Comparison of ENCODE assay signal across 14 cellular contexts in genomic region chr2:126973745-126974144, GRCh38.
DNase-seq lines count a peak whose midpoint lies in the region; ATAC-seq and TF ChIP-seq lines count a peak whose summit lies in the region.
"Had no signal": no experiment of that assay in that cellular context is flagged by ENCODE, and none has a peak within 500 bp of the region (broad histone marks: within the 10 kb centered on the region; RNA-seq: fewer than 3 reads in every experiment).

No MANE protein-coding gene starts in this region.

- no peak overlapping the region for H3K4me3 ChIP-seq in IMR-90 (ENCODE audit: insufficient read depth, low read depth, low read length)

- H3K4ac ChIP-seq in IMR-90 (ENCODE audit: low read depth, low read length) = no peak overlapping the region

- no peak overlapping the region for H3K27ac ChIP-seq in IMR-90 (ENCODE audit: insufficient read depth, low read length)
- H3K27ac ChIP-seq: C4-2B had no signal

- dilution Hi-C loops in IMR-90 (cut with HindIII; ENCODE audit: low sequenced_read_pairs, unreplicated experiment) = no loop called here

- H3K9me3 ChIP-seq in IMR-90 (ENCODE audit: control insufficient read depth, insufficient read depth, low read length) = no peaks in the 10 kb centered on the region
- H3K9me3 ChIP-seq: Caco-2 had no signal

- no peak for TF ChIP-seq RAD21 in IMR-90 (IDR thresholded peaks at IDR 0.05; ENCODE audit: low read length)

- DNase-seq in IMR-90 = no peak
- peak; percentile 70 for DNase-seq in kidney tubule cell (ENCODE audit: low spot score)
- peak; percentile 48 for DNase-seq in posterior vena cava (ENCODE audit: low spot score)
- no peak for DNase-seq in GOT3 (lab: John Stamatoyannopoulos, UW)
- DNase-seq: Caco-2; CD4-positive, CD25-positive, alpha-beta regulatory T cell; CD8-positive, alpha-beta T cell; DMS153; DND-41; H7; HCEC 1CT had no signal

- H4K8ac ChIP-seq in IMR-90 (ENCODE audit: low read depth in 2 of 2, low read length in 2 of 2) = no peak overlapping the region

- in situ Hi-C loops in IMR-90 (cut with MboI; ENCODE audit: low sequenced_read_pairs) = no loop called here

- no peak overlapping the region for H2AK9ac ChIP-seq in IMR-90 (replicated peaks; ENCODE audit: low read depth, low read length, poor library complexity)

- no peak overlapping the region for H3K9ac ChIP-seq in IMR-90 (ENCODE audit: low read depth, low read length)

- H3K4me1 ChIP-seq in IMR-90 (ENCODE audit: control insufficient read depth, insufficient read depth, low read length) = no peaks in the 10 kb centered on the region

- H3K9me1 ChIP-seq in IMR-90 (ENCODE audit: insufficient read depth, low read length) = no peaks in the 10 kb centered on the region

- POLR2A ChIA-PET in IMR-90 (lab: Charles Lee; ENCODE audit: unreplicated experiment) = no interaction called here

- H2AFZ ChIP-seq in IMR-90 (replicated peaks; ENCODE audit: low read length, poor library complexity) = peak overlapping the region; percentile 43

- H3K56ac ChIP-seq in IMR-90 (ENCODE audit: extremely low read depth, insufficient read depth, low read length) = no peak overlapping the region

- H2BK5ac ChIP-seq in IMR-90 (ENCODE audit: low read depth, low read length, poor library complexity, severe bottlenecking) = no peak overlapping the region

- peaks cover 48% of the 10 kb centered on the region for H3K27me3 ChIP-seq in IMR-90 (ENCODE audit: control insufficient read depth, insufficient read depth, low read length)

- no peak overlapping the region for H3K14ac ChIP-seq in IMR-90 (replicated peaks; ENCODE audit: low read depth, low read length)

- no CpG with 5 or more reads among the region's 2 CpGs for WGBS in IMR-90 (ENCODE audit: extremely low coverage in 2 of 2, insufficient read length in 1 of 2), 2 experiments

- no peak overlapping the region for H2AK5ac ChIP-seq in IMR-90 (ENCODE audit: low read depth, low read length)

- no peak overlapping the region for H4K91ac ChIP-seq in IMR-90 (ENCODE audit: insufficient read depth, low read depth, low read length)

- BruUV-seq in IMR-90 (replicated peaks; lab: Mats Ljungman, UMichigan) = no TSS peak

- intact Hi-C loops in IMR-90 (cut with micrococcal nuclease) = no loop called here
- intact Hi-C loops in posterior vena cava (cut with DNase I) = no loop called here

- TF ChIP-seq POLR2A in IMR-90 (IDR thresholded peaks at IDR 0.05; ENCODE audit: low read depth, low read length) = no peak

- H3K23ac ChIP-seq in IMR-90 (ENCODE audit: low read depth, low read length) = no peak overlapping the region

- no peaks in the 10 kb centered on the region for H4K20me1 ChIP-seq in IMR-90 (ENCODE audit: insufficient read depth, low read length)

- CTCF ChIA-PET in IMR-90 (lab: Yijun Ruan, JAX) = no interaction called here

- no peak overlapping the region for H4K5ac ChIP-seq in IMR-90 (ENCODE audit: low read depth, low read length)

- no peak overlapping the region for H2BK120ac ChIP-seq in IMR-90 (ENCODE audit: low read depth, low read length)

- no peak overlapping the region for H3K18ac ChIP-seq in IMR-90 (ENCODE audit: low read depth, low read length)

- no peak overlapping the region for H2BK20ac ChIP-seq in IMR-90 (ENCODE audit: low read depth, low read length)

- no peak overlapping the region for H2BK15ac ChIP-seq in IMR-90 (ENCODE audit: low read depth, low read length)

- H3K79me1 ChIP-seq in IMR-90 (ENCODE audit: low read depth in 1 of 2, low read length in 2 of 2) = no peaks in the 10 kb centered on the region

- no peak overlapping the region for H3K4me2 ChIP-seq in IMR-90 (ENCODE audit: low read depth, low read length)

- no peak for TF ChIP-seq CTCF in IMR-90 (conservative IDR thresholded peaks at IDR 0.05; ENCODE audit: low read depth, low read length)

- H3K36me3 ChIP-seq in IMR-90 (ENCODE audit: control insufficient read depth, insufficient read depth, low read length) = no peaks in the 10 kb centered on the region

- ATAC-seq in IMR-90 (ENCODE audit: low read depth) = no peak
- no peak for ATAC-seq in HG03457 (IDR thresholded peaks at IDR 0.05; ENCODE audit: unreplicated experiment)
- no peak for ATAC-seq in HG03095 (IDR thresholded peaks at IDR 0.05; ENCODE audit: unreplicated experiment)
- ATAC-seq: CD8-positive, alpha-beta T cell had no signal

TF ChIP-seq in IMR-90, 13 proteins besides CTCF, POLR2A, EP300 and RAD21:
- TF ChIP-seq ELK1 (IDR thresholded peaks at IDR 0.05; ENCODE audit: borderline replicate concordance, low read depth, low read length) (no peak), MXI1 (IDR thresholded peaks at IDR 0.05; ENCODE audit: borderline replicate concordance, low read depth, low read length) (no peak), RFX5 (IDR thresholded peaks at IDR 0.05; ENCODE audit: low read depth, low read length) (no peak), MAZ (IDR thresholded peaks at IDR 0.05; ENCODE audit: borderline replicate concordance, low read depth, low read length) (no peak), SMC3 (IDR thresholded peaks at IDR 0.05; ENCODE audit: low read depth, low read length) (no peak), CHD1 (IDR thresholded peaks at IDR 0.05; ENCODE audit: low read depth, low read length) (no peak), RCOR1 (IDR thresholded peaks at IDR 0.05; ENCODE audit: insufficient replicate concordance, low read length) (no peak), CEBPB (IDR thresholded peaks at IDR 0.05; ENCODE audit: low read depth, low read length) (no peak), NFE2L2 (IDR thresholded peaks at IDR 0.05; ENCODE audit: low read depth, low read length) (no peak), FOS (IDR thresholded peaks at IDR 0.05; ENCODE audit: low read depth, low read length) (no peak), BHLHE40 (IDR thresholded peaks at IDR 0.05; ENCODE audit: low read depth, low read length) (no peak), MAFK (IDR thresholded peaks at IDR 0.05; ENCODE audit: low read depth, low read length) (no peak)
- TF ChIP-seq, protein P1, sequence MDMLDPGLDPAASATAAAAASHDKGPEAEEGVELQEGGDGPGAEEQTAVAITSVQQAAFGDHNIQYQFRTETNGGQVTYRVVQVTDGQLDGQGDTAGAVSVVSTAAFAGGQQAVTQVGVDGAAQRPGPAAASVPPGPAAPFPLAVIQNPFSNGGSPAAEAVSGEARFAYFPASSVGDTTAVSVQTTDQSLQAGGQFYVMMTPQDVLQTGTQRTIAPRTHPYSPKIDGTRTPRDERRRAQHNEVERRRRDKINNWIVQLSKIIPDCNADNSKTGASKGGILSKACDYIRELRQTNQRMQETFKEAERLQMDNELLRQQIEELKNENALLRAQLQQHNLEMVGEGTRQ (IDR thresholded peaks at IDR 0.05; ENCODE audit: low read depth, low read length) = no peak

Comparison
In these comparisons a context has a peak if more than half of its experiments do, and no peak if none do; other contexts are left out.
1. DNase-seq: peak in kidney tubule cell (single experiment) and posterior vena cava (single experiment); none in IMR-90 (single experiment) and GOT3 (single experiment).